14 cellular contexts compared by ENCODE assay signal in the genomic region with DNA sequence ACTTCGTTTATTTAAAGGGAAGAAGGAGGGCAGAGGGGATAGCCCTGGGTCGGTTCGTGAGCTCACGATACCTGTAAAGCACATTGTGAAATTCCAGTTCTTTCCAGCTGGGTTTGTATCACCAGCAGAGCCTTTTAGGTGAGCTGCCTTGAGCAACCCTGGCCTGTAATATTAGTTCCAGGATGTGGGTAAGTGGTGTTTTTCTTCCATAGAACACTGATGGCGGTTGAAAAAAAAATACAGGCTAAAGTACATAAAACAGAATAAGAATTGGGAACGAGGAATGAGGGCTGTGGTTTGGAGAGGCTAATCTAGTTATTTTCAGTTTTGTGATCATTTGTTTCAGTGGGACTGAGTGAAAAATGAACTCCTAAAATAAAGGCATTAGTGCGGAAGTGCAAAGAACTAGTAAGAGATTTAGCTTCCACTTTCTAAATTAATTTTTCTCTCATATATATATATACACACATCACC. TPM values are rescaled to one million over a fixed set of nuclear protein-coding genes. Genes with fewer than 3 reads are reported as not detected.
DNase-seq lines count a peak whose midpoint lies in the region; ATAC-seq, FAIRE-seq and TF ChIP-seq lines count a peak whose summit lies in the region.
"Had no signal": no experiment of that assay in that cellular context is flagged by ENCODE, and none has a peak within 500 bp of the region (broad histone marks: within the 10 kb centered on the region; RNA-seq: fewer than 3 reads in every experiment).

No MANE protein-coding gene starts in this region.

- no peaks in the 10 kb centered on the region for H3K9me3 Mint-ChIP-seq in activated CD4-positive, alpha-beta T cell treated with anti-CD3 and anti-CD28 coated beads, Interleukin-2, amount 10 ng/mL, durations not matched to agents 24 days and 14 days
- H3K9me3 Mint-ChIP-seq in osteocyte (ENCODE audit: unreplicated experiment), result no peaks in the 10 kb centered on the region

- H3K23me2 ChIP-seq in H1 (ENCODE audit: low read depth, low read length), result no peaks in the 10 kb centered on the region

- H2AK5ac ChIP-seq in H1 (ENCODE audit: low read depth, low read length), result peak overlapping the region; percentile 41; the same call in 1 of the 2 replicates

- H3K9ac ChIP-seq in H1 (replicated peaks in 1 of 4; ENCODE audit: extremely low read depth in 1 of 4, low read depth in 3 of 4, low read length in 3 of 4), result no peak overlapping the region; a peak in 1 of 7 replicates

- H2BK120ac ChIP-seq in H1 (replicated peaks; ENCODE audit: low read depth, low read length), result no peak overlapping the region

- H3K56ac ChIP-seq in H1 (replicated peaks; ENCODE audit: insufficient read length, low read depth, low read length), result no peak overlapping the region

- no peak for TF ChIP-seq POLR2A in H1 (IDR thresholded peaks at IDR 0.05; ENCODE audit: control extremely low read depth in 1 of 2, low read depth in 2 of 2, low read length in 2 of 2)
- no peak for TF ChIP-seq POLR2A in heart left ventricle (IDR thresholded peaks at IDR 0.05)

- H3K27me3 Mint-ChIP-seq in activated CD4-positive, alpha-beta T cell treated with anti-CD3 and anti-CD28 coated beads, Interleukin-2, amount 10 ng/mL, durations not matched to agents 24 days and 14 days, result no peaks in the 10 kb centered on the region
- H3K27me3 Mint-ChIP-seq in osteocyte (ENCODE audit: unreplicated experiment), result no peaks in the 10 kb centered on the region

- 88% methylated on average over 7 of the region's 7 CpGs; no CpG with 5 or more reads in 1 of the 2 experiments for WGBS in H1 (ENCODE audit: extremely low coverage in 1 of 2, insufficient coverage in 1 of 2, insufficient read length in 1 of 2, insufficient replicate concordance in 2 of 2, low coverage in 1 of 2, low lambda C conversion rate in 2 of 2, missing lambda C conversion rate in 1 of 2), 2 experiments
- WGBS in heart left ventricle, 4 donors, result 71 to 76% (median 72%) methylated on average over 7 of the region's 7 CpGs

- H2BK20ac ChIP-seq in H1 (ENCODE audit: low read length), result no peak overlapping the region

- H2BK15ac ChIP-seq in H1 (ENCODE audit: low read length), result no peak overlapping the region

- intact Hi-C loops in activated CD4-positive, alpha-beta T cell treated with anti-CD3 and anti-CD28 coated beads, Interleukin-2, amount 10 ng/mL, durations not matched to agents 24 days and 14 days (cut with micrococcal nuclease), result loop anchor here (2.0 kb wide), 1 partner anchor 15 kb away; no protein-coding TSS in a partner anchor
- intact Hi-C loops in heart left ventricle (cut with DNase I), result no loop called here

- peaks cover 4% of the 10 kb centered on the region; the same call in 1 of the 2 replicates for H3K79me1 ChIP-seq in H1 (ENCODE audit: low read depth, low read length)

- H3K4me3 ChIP-seq in H1 (ENCODE audit: extremely low read depth in 1 of 4, insufficient read depth in 2 of 4, low read depth in 3 of 4, low read length in 4 of 4), result no peak overlapping the region
- H3K4me3 ChIP-seq in heart left ventricle, result no peak overlapping the region
- H3K4me3 ChIP-seq: skin epidermis had no signal

- H4K20me1 ChIP-seq in H1 (replicated peaks in 1 of 2; ENCODE audit: control insufficient read depth in 1 of 2, insufficient read depth in 2 of 2, low read length in 2 of 2), result no peaks in the 10 kb centered on the region

- H3K4me1 ChIP-seq in H1 (replicated peaks in 1 of 4; ENCODE audit: control insufficient read depth in 3 of 4, insufficient read depth in 4 of 4, low read length in 3 of 4) (peaks cover 7 to 27% (median 17%) of the 10 kb centered on the region in 4 experiments; a peak in 6 of 7 replicates), heart left ventricle (peaks cover 0 to 15% (median 0%) of the 10 kb centered on the region in 12 donors)

- no peak overlapping the region for H3K14ac ChIP-seq in H1 (ENCODE audit: insufficient read length)

- no peak for TF ChIP-seq CTCF in H1 (IDR thresholded peaks at IDR 0.05; ENCODE audit: control extremely low read depth in 1 of 3, insufficient read depth in 1 of 3, low read depth in 1 of 3, low read length in 3 of 3)
- TF ChIP-seq CTCF in osteocyte (IDR thresholded peaks at IDR 0.05), result no peak
- TF ChIP-seq CTCF in heart left ventricle (IDR thresholded peaks at IDR 0.05), result no peak

- H2BK5ac ChIP-seq in H1 (ENCODE audit: low read depth, low read length), result no peak overlapping the region

- peaks cover 38% of the 10 kb centered on the region for H3K36me3 Mint-ChIP-seq in activated CD4-positive, alpha-beta T cell treated with anti-CD3 and anti-CD28 coated beads, Interleukin-2, amount 10 ng/mL, durations not matched to agents 24 days and 14 days (ENCODE audit: low read depth)
- peaks cover 22% of the 10 kb centered on the region for H3K36me3 Mint-ChIP-seq in osteocyte (ENCODE audit: unreplicated experiment)

- H3K23ac ChIP-seq in H1 (ENCODE audit: insufficient read length), result no peak overlapping the region

- no peak overlapping the region for H3K4ac ChIP-seq in H1 (replicated peaks; ENCODE audit: insufficient read length, low read depth, low read length)

- H3K4me2 ChIP-seq in H1 (ENCODE audit: insufficient read depth in 1 of 2, low read depth in 2 of 2, low read length in 2 of 2), result no peak overlapping the region

- POLR2A ChIA-PET in H1 (lab: Charles Lee; ENCODE audit: partially characterized antibody), result interaction anchor here (0.6 to 2.0 kb wide), 2 partner anchors 18 to 163 kb away, joined by 4 to 5 read pairs; no protein-coding TSS in a partner anchor

- no peak for DNase-seq in activated CD4-positive, alpha-beta T cell treated with anti-CD3 and anti-CD28 coated beads, Interleukin-2, amount 10 ng/mL, durations not matched to agents 24 days and 14 days
- DNase-seq in activated CD4-positive, alpha-beta T cell treated with anti-CD3 and anti-CD28 coated beads for 1 hour, result no peak
- peak; percentile 63 for DNase-seq in NCI-H69 (lab: John Stamatoyannopoulos, UW)
- DNase-seq in H1 (ENCODE audit: low read depth in 1 of 2, low spot score in 2 of 2), result no peak
- DNase-seq in osteocyte (ENCODE audit: extremely low spot score, unreplicated experiment), result no peak
- no peak for DNase-seq in heart left ventricle
- DNase-seq: head of caudate nucleus, KBM-7, NCI-H1694 treated with DMSO at 0.1 percent for 48 hours, RPMI8226 had no signal

- H4K91ac ChIP-seq in H1 (replicated peaks; ENCODE audit: insufficient read length, low read length), result no peak overlapping the region

- CTCF ChIA-PET in H1 (lab: Charles Lee; ENCODE audit: partially characterized antibody), result interaction anchor here (0.6 to 1.6 kb wide), 4 partner anchors 12 to 37 kb away, joined by 3 to 6 read pairs (median 4); no protein-coding TSS in a partner anchor

- H3K9me3 ChIP-seq in H1 (ENCODE audit: insufficient read depth in 2 of 2, low read depth in 1 of 2, low read length in 1 of 2), result no peaks in the 10 kb centered on the region
- H3K9me3 ChIP-seq in heart left ventricle, result no peaks in the 10 kb centered on the region

- H3K27me3 ChIP-seq in H1 (replicated peaks in 1 of 4; ENCODE audit: control insufficient read depth in 3 of 4, extremely low read depth in 1 of 4, insufficient read depth in 3 of 4, low read length in 3 of 4) (peaks cover 0 to 2% (median 0%) of the 10 kb centered on the region in 4 experiments; a peak in 2 of 7 replicates), heart left ventricle (peaks cover 0 to 11% (median 0%) of the 10 kb centered on the region in 9 donors)

- no peak overlapping the region for H3K18ac ChIP-seq in H1 (ENCODE audit: extremely low read depth, low read length)

- H3K27ac Mint-ChIP-seq in activated CD4-positive, alpha-beta T cell treated with anti-CD3 and anti-CD28 coated beads, Interleukin-2, amount 10 ng/mL, durations not matched to agents 24 days and 14 days, result peak overlapping the region; percentile 51
- H3K27ac Mint-ChIP-seq in osteocyte (ENCODE audit: unreplicated experiment), result peak overlapping the region; percentile 43

- no peak for ATAC-seq in heart left ventricle
- no peak for ATAC-seq in GM21447 (IDR thresholded peaks at IDR 0.05; ENCODE audit: unreplicated experiment)
- ATAC-seq in GM21367 (IDR thresholded peaks at IDR 0.05; ENCODE audit: unreplicated experiment), result no peak

- H2BK12ac ChIP-seq in H1 (ENCODE audit: low read depth, low read length), result no peak overlapping the region

- no peak for FAIRE-seq in H1 (lab: Jason Lieb, UNC)
- FAIRE-seq: bronchial epithelial cell had no signal

- H4K8ac ChIP-seq in H1 (ENCODE audit: extremely low read depth, insufficient read depth, low read length), result no peak overlapping the region

- H3K36me3 ChIP-seq in H1 (ENCODE audit: control insufficient read depth in 2 of 4, insufficient read depth in 4 of 4, low read length in 3 of 4), result no peaks in the 10 kb centered on the region
- no peaks in the 10 kb centered on the region for H3K36me3 ChIP-seq in heart left ventricle

- no peak overlapping the region for H4K5ac ChIP-seq in H1 (ENCODE audit: insufficient read length, low read depth, low read length)

- no peak overlapping the region for H3K27ac ChIP-seq in H1 (ENCODE audit: low read depth, low read length)
- no peak overlapping the region for H3K27ac ChIP-seq in heart left ventricle
- H3K27ac ChIP-seq: skin epidermis had no signal

- no peak for TF ChIP-seq RAD21 in H1 (IDR thresholded peaks at IDR 0.05 in 1 of 2, conservative IDR thresholded peaks at IDR 0.05 in 1 of 2; ENCODE audit: low read depth in 2 of 2, low read length in 2 of 2)

- no peak overlapping the region for H2AFZ ChIP-seq in H1 (ENCODE audit: low read length)

- H3K4me3 Mint-ChIP-seq in activated CD4-positive, alpha-beta T cell treated with anti-CD3 and anti-CD28 coated beads, Interleukin-2, amount 10 ng/mL, durations not matched to agents 24 days and 14 days, result peak overlapping the region; percentile 9
- no peak overlapping the region for H3K4me3 Mint-ChIP-seq in osteocyte (ENCODE audit: unreplicated experiment)

- H3K4me1 Mint-ChIP-seq in activated CD4-positive, alpha-beta T cell treated with anti-CD3 and anti-CD28 coated beads, Interleukin-2, amount 10 ng/mL, durations not matched to agents 24 days and 14 days, result peaks cover 50% of the 10 kb centered on the region
- peaks cover 54% of the 10 kb centered on the region for H3K4me1 Mint-ChIP-seq in osteocyte (ENCODE audit: unreplicated experiment)

- peaks cover 0 to 83% of the 10 kb centered on the region in 2 experiments; a peak in 2 of 4 replicates for H3K79me2 ChIP-seq in H1 (ENCODE audit: control insufficient read depth in 1 of 2, insufficient read depth in 2 of 2, low read length in 2 of 2)

- no peak for TF ChIP-seq EP300 in H1 (IDR thresholded peaks at IDR 0.05; ENCODE audit: borderline replicate concordance in 1 of 2, low read depth in 2 of 2, low read length in 2 of 2)

RNA-seq across cellular contexts. Expression of a gene that starts 20.6 kb away (rescaled TPM):
- total RNA-seq in activated CD4-positive, alpha-beta T cell treated with anti-CD3 and anti-CD28 coated beads, Interleukin-2, amount 10 ng/mL, durations not matched to agents 24 days and 14 days, result 19.6 and 20.8 TPM in 2 replicates
- 14.0 and 14.4 TPM in 2 replicates for total RNA-seq in H1 (2021; fragmentation: NEBNext Ultra II Directional; extraction: Animal tissue kit (Norgen Biotek cat#: 25700))
- polyA plus RNA-seq in H1 (2011; rRNA removed) (4.7 and 6.1 TPM in 2 replicates), heart left ventricle (1 to 10 TPM in 1 of 2 donors, under 1 TPM in 1; 0.61 to 2.3 TPM)
- polyA plus RNA-seq in H1 (2011; cell fraction: cytosol; rRNA removed), result 5.6 TPM
- polyA plus RNA-seq in H1 (2011; cell fraction: nucleus; rRNA removed), result 7.2 TPM
- 6.1 to 7.0 TPM (median 6.9 TPM) in 4 replicates for polyA plus RNA-seq in H1 (2012, experiment 1 of 2)
- 2.1 TPM for polyA plus RNA-seq in H1 (2012, experiment 2 of 2)
- 6.1 TPM for polyA plus RNA-seq in H1 (2013, experiment 1 of 2)
- polyA plus RNA-seq in H1 (2013, experiment 2 of 2), result 6.8 TPM
- 11.3 and 12.4 TPM in 2 replicates for polyA minus RNA-seq in H1 (2011; rRNA and poly(A)+ RNA removed)
- 14.5 TPM for polyA minus RNA-seq in H1 (2011; cell fraction: cytosol; rRNA and poly(A)+ RNA removed)
- polyA minus RNA-seq in H1 (2011; cell fraction: nucleus; rRNA and poly(A)+ RNA removed), result 23.0 TPM
- total RNA-seq in osteocyte (76.9 and 77.0 TPM in 2 replicates), heart left ventricle (1 to 10 TPM; 1.8 to 3.9 (median 3.4) TPM)
